ENCODE assay signal across 8 cellular contexts in genomic region chr1:1908506-1908791, GRCh38. TPM values are rescaled to one million over a fixed set of nuclear protein-coding genes. Genes with fewer than 3 reads are reported as not detected.
DNase-seq lines count a peak whose midpoint lies in the region; ATAC-seq and TF ChIP-seq lines count a peak whose summit lies in the region.

No MANE protein-coding gene starts in this region.

- H3K4me3 ChIP-seq in heart left ventricle (peak overlapping the region; percentile 45 to 96 (median 74)), esophagus (ENCODE audit: low read depth in 1 of 2, low read length in 2 of 2) (peak overlapping the region; percentile 62 to 64), parathyroid adenoma (ENCODE audit: low read depth, low read length) (peak overlapping the region; percentile 68)

- H3K27me3 ChIP-seq in heart left ventricle (no peaks in the 10 kb centered on the region), esophagus (ENCODE audit: control insufficient read depth in 1 of 2, insufficient read depth in 2 of 2, low read length in 2 of 2) (no peaks in the 10 kb centered on the region), parathyroid adenoma (ENCODE audit: control insufficient read depth, insufficient read depth, low read length) (no peaks in the 10 kb centered on the region)

- WGBS in heart left ventricle, 4 donors = 5 to 12% (median 8%) methylated on average over 13 to 21 of the region's 21 CpGs
- WGBS in esophagus, 2 donors = 5 to 10% methylated on average over 20 to 21 of the region's 21 CpGs

- intact Hi-C loops in heart left ventricle (cut with DNase I) = loop anchor here in 7 of 10 donors (5.0 to 10.0 kb wide), 7 partner anchors 46 to 214 kb away; partner anchors contain the start of genes NADK (in 5 of the 7) and SLC35E2B (in 1 of the 7)
- intact Hi-C loops in Right ventricle myocardium superior (cut with DNase I) = loop anchor here (5.0 kb wide), 1 partner anchor 131 kb away; the partner anchor contains the start of gene NADK

- peak overlapping the region; percentile 82 for H2AFZ ChIP-seq in parathyroid adenoma

- no peak for TF ChIP-seq POLR2A in heart left ventricle (IDR thresholded peaks at IDR 0.05)

- TF ChIP-seq CTCF in heart left ventricle (IDR thresholded peaks at IDR 0.05) (no peak), parathyroid adenoma (IDR thresholded peaks at IDR 0.05) (no peak)

- peak overlapping the region; percentile 94 for H3K4me2 ChIP-seq in parathyroid adenoma (ENCODE audit: low read length)

- H3K36me3 ChIP-seq in heart left ventricle (no peaks in the 10 kb centered on the region), esophagus (ENCODE audit: control insufficient read depth in 2 of 2, insufficient read depth in 2 of 2, low read length in 1 of 2) (no peaks in the 10 kb centered on the region), parathyroid adenoma (ENCODE audit: control insufficient read depth, insufficient read depth, low read length) (no peaks in the 10 kb centered on the region)

- DNase-seq in heart left ventricle = no peak
- no peak for DNase-seq in Right ventricle myocardium superior
- DNase-seq in T-helper 9 cell = no peak
- DNase-seq in GF-D8 (lab: John Stamatoyannopoulos, UW) = no peak
- no peak for DNase-seq in cerebellar cortex (ENCODE audit: low spot score)

- H3K9ac ChIP-seq in parathyroid adenoma = peak overlapping the region; percentile 37

- H3K79me2 ChIP-seq in parathyroid adenoma = no peaks in the 10 kb centered on the region

- H3K9me3 ChIP-seq in heart left ventricle (no peaks in the 10 kb centered on the region), esophagus (ENCODE audit: control insufficient read depth in 2 of 2, insufficient read depth in 1 of 2, low read depth in 1 of 2, low read length in 1 of 2) (no peaks in the 10 kb centered on the region), parathyroid adenoma (ENCODE audit: control insufficient read depth, low read length) (no peaks in the 10 kb centered on the region)

- ATAC-seq in heart left ventricle (peak in 1 of 4 donors; percentile 21), Right ventricle myocardium superior (ENCODE audit: poor library complexity) (no peak)

- H3K4me1 ChIP-seq in heart left ventricle (peaks cover 0 to 36% (median 20%) of the 10 kb centered on the region in 12 donors), esophagus (ENCODE audit: control insufficient read depth in 2 of 2, insufficient read depth in 2 of 2, low read length in 1 of 2) (peaks cover 6 to 11% of the 10 kb centered on the region in 2 donors), parathyroid adenoma (no peaks in the 10 kb centered on the region)

- peak overlapping the region; percentile 57 to 96 (median 92) for H3K27ac ChIP-seq in heart left ventricle
- peak overlapping the region; percentile 81 to 90 for H3K27ac ChIP-seq in esophagus (ENCODE audit: low read depth in 2 of 2, low read length in 1 of 2)
- H3K27ac ChIP-seq in parathyroid adenoma = peak overlapping the region; percentile 51

TF ChIP-seq in PFSK-1, 5 proteins besides CTCF, POLR2A, EP300 and RAD21:
- TF ChIP-seq TAF1 (IDR thresholded peaks at IDR 0.05; ENCODE audit: borderline replicate concordance, insufficient read depth, low read length) (no peak), POLR2AphosphoS5 (IDR thresholded peaks at IDR 0.05; ENCODE audit: low read depth, low read length) (no peak), REST (IDR thresholded peaks at IDR 0.05; ENCODE audit: insufficient read depth in 1 of 2, low read depth in 2 of 2, low read length in 2 of 2) (no peak), FOXP2 (optimal IDR thresholded peaks at IDR 0.05; ENCODE audit: borderline replicate concordance, extremely low read depth, extremely low read length, insufficient read depth) (peak; percentile 5), SIN3A (IDR thresholded peaks at IDR 0.05; ENCODE audit: borderline replicate concordance, insufficient read depth, low read length) (no peak)
TF ChIP-seq in PFSK-1: peak in this region for 1.

RNA-seq across cellular contexts. Expression of gene CALML6, which starts 6.6 kb away (rescaled TPM):
- total RNA-seq in heart left ventricle (under 1 TPM in 3 of 9 donors, not detected in 6; 0.17 to 0.58 (median 0.29) TPM), Right ventricle myocardium superior (not detected)
- polyA plus RNA-seq in heart left ventricle (not detected), esophagus (under 1 TPM; 0.22 to 0.83 TPM)
- 0.80 TPM for polyA plus RNA-seq in PFSK-1 (2012; ENCODE audit: insufficient read length, low read depth)

RNA-seq across cellular contexts. Expression of gene TMEM52, which starts 10.6 kb away (rescaled TPM):
- 1 to 10 TPM in 6 of 9 donors, under 1 TPM in 3; 0.35 to 2.4 (median 1.1) TPM for total RNA-seq in heart left ventricle
- polyA plus RNA-seq in heart left ventricle = 1 to 10 TPM; 1.6 to 7.9 TPM
- total RNA-seq in Right ventricle myocardium superior = 2.1 TPM
- polyA plus RNA-seq in PFSK-1 (2012; ENCODE audit: insufficient read length, low read depth) = 5.2 TPM
- 1 to 10 TPM; 2.1 TPM for polyA plus RNA-seq in esophagus

RNA-seq across cellular contexts. Expression of gene GNB1, which starts 17.6 kb away (rescaled TPM):
- total RNA-seq in heart left ventricle (100 to 1,000 TPM in 7 of 9 donors, 10 to 100 TPM in 2; 83.8 to 275 (median 172) TPM), Right ventricle myocardium superior (154 TPM)
- polyA plus RNA-seq in heart left ventricle (100 to 1,000 TPM in 1 of 2 donors, 10 to 100 TPM in 1; 52.9 to 181 TPM), esophagus (10 to 100 TPM; 43.3 to 66.1 TPM)
- 440 TPM for polyA plus RNA-seq in PFSK-1 (2012; ENCODE audit: insufficient read length, low read depth)
